In genomic region chr11:46222485-46223251, GRCh38 we compare ENCODE assay signal across 15 cellular contexts. TPM values are rescaled to one million over a fixed set of nuclear protein-coding genes. Genes with fewer than 3 reads are reported as not detected.
DNase-seq lines count a peak whose midpoint lies in the region; ATAC-seq and TF ChIP-seq lines count a peak whose summit lies in the region.
"Had no signal": no experiment of that assay in that cellular context is flagged by ENCODE, and none has a peak within 500 bp of the region (broad histone marks: within the 10 kb centered on the region; RNA-seq: fewer than 3 reads in every experiment).

No MANE protein-coding gene starts in this region.

- no peaks in the 10 kb centered on the region for H3K36me3 ChIP-seq in IMR-90 (ENCODE audit: control insufficient read depth, insufficient read depth, low read length)
- H3K36me3 ChIP-seq: right lobe of liver had no signal

- TF ChIP-seq RAD21 in IMR-90 (IDR thresholded peaks at IDR 0.05; ENCODE audit: low read length) = no peak

- POLR2A ChIA-PET in IMR-90 (lab: Charles Lee; ENCODE audit: unreplicated experiment) = no interaction called here

- no peak for TF ChIP-seq POLR2A in IMR-90 (IDR thresholded peaks at IDR 0.05; ENCODE audit: low read depth, low read length)

- H3K9me3 Mint-ChIP-seq in CD14-positive monocyte = no peaks in the 10 kb centered on the region
- H3K9me3 Mint-ChIP-seq: activated naive CD8-positive, alpha-beta T cell treated with anti-CD3 and anti-CD28 coated beads for 36 hours; nephron; stimulated activated memory B cell treated with anti-CD40 and anti-IgM and Interleukin-4, amounts not matched to agents 10 μg/mL and 1 μg/mL and 100 μg/mL, for 72 hours had no signal

- H3K27me3 Mint-ChIP-seq in CD14-positive monocyte (ENCODE audit: low read depth in 3 of 3) = peaks cover 0 to 9% (median 5%) of the 10 kb centered on the region in 3 donors

- BruUV-seq in IMR-90 (replicated peaks; lab: Mats Ljungman, UMichigan) = no TSS peak

- H4K91ac ChIP-seq in IMR-90 (ENCODE audit: insufficient read depth, low read depth, low read length) = no peak overlapping the region

- peak overlapping the region; percentile 52 for H2AFZ ChIP-seq in IMR-90 (replicated peaks; ENCODE audit: low read length, poor library complexity)

- dilution Hi-C loops in IMR-90 (cut with HindIII; ENCODE audit: low sequenced_read_pairs, unreplicated experiment) = no loop called here

- H3K4me3 ChIP-seq in IMR-90 (ENCODE audit: insufficient read depth, low read depth, low read length) (no peak overlapping the region), astrocyte of the cerebellum (ENCODE audit: low read depth, low read length) (no peak overlapping the region)
- H3K4me3 ChIP-seq: right lobe of liver had no signal

- H3K27ac Mint-ChIP-seq in CD14-positive monocyte = peak overlapping the region in 5 of 7 donors; percentile 19 to 76 (median 55)
- H3K27ac Mint-ChIP-seq: activated naive CD8-positive, alpha-beta T cell treated with anti-CD3 and anti-CD28 coated beads for 36 hours; nephron; stimulated activated memory B cell treated with anti-CD40 and anti-IgM and Interleukin-4, amounts not matched to agents 10 μg/mL and 1 μg/mL and 100 μg/mL, for 72 hours had no signal

- DNase-seq in CD14-positive monocyte (ENCODE audit: low spot score) = no peak
- DNase-seq in IMR-90 = peak; percentile 7
- no peak for DNase-seq in astrocyte of the cerebellum (ENCODE audit: low read depth)
- DNase-seq in medulla oblongata (ENCODE audit: extremely low spot score) = peak; percentile 55
- no peak for DNase-seq in mesenteric fat pad (ENCODE audit: low spot score)
- DNase-seq in stimulated activated CD4-positive, alpha-beta T cell treated with anti-CD3 and anti-CD28 coated beads, Interleukin-15, amount 100 ng/mL, for 24 hours = no peak
- no peak for DNase-seq in activated CD8-positive, alpha-beta memory T cell treated with anti-CD3 and anti-CD28 coated beads, Interleukin-2, amount 50 U/mL, for 4 hours
- DNase-seq: activated naive CD8-positive, alpha-beta T cell treated with anti-CD3 and anti-CD28 coated beads for 36 hours; GDM1; right lobe of liver had no signal

- H4K8ac ChIP-seq in IMR-90 (ENCODE audit: low read depth in 2 of 2, low read length in 2 of 2) = peak overlapping the region in 1 of 2 experiments; percentile 38; a peak in 1 of 4 replicates

- no peaks in the 10 kb centered on the region for H3K4me1 ChIP-seq in IMR-90 (ENCODE audit: control insufficient read depth, insufficient read depth, low read length)
- H3K4me1 ChIP-seq: right lobe of liver had no signal

- H2BK5ac ChIP-seq in IMR-90 (ENCODE audit: low read depth, low read length, poor library complexity, severe bottlenecking) = no peak overlapping the region

- ATAC-seq in IMR-90 (ENCODE audit: low read depth) = peak; percentile 73
- no peak for ATAC-seq in HG03469 (IDR thresholded peaks at IDR 0.05; ENCODE audit: unreplicated experiment)
- ATAC-seq: left lobe of liver; stimulated activated memory B cell treated with anti-CD40 and anti-IgM and Interleukin-4, amounts not matched to agents 10 μg/mL and 1 μg/mL and 100 μg/mL, for 72 hours had no signal

- H3K14ac ChIP-seq in IMR-90 (replicated peaks; ENCODE audit: low read depth, low read length) = no peak overlapping the region

- peaks cover 3% of the 10 kb centered on the region; the same call in 1 of the 2 replicates for H3K9me1 ChIP-seq in IMR-90 (ENCODE audit: insufficient read depth, low read length)

- TF ChIP-seq CTCF in CD14-positive monocyte (IDR thresholded peaks at IDR 0.05) = no peak
- no peak for TF ChIP-seq CTCF in IMR-90 (conservative IDR thresholded peaks at IDR 0.05; ENCODE audit: low read depth, low read length)
- peak; percentile 26 for TF ChIP-seq CTCF in astrocyte of the cerebellum (IDR thresholded peaks at IDR 0.05; ENCODE audit: low read depth, low read length, missing control alignments)

- 0 out of 2 replicates have a peak, but pooled peaks cover 1% of the 10 kb centered on the region for H3K27me3 ChIP-seq in IMR-90 (ENCODE audit: control insufficient read depth, insufficient read depth, low read length)
- H3K27me3 ChIP-seq: right lobe of liver had no signal

- H3K27ac ChIP-seq in IMR-90 (ENCODE audit: insufficient read depth, low read length) = no peak overlapping the region
- H3K27ac ChIP-seq: C4-2B, right lobe of liver had no signal

- no peak overlapping the region for H3K4ac ChIP-seq in IMR-90 (ENCODE audit: low read depth, low read length)

- no peak overlapping the region for H3K4me2 ChIP-seq in IMR-90 (ENCODE audit: low read depth, low read length)

- no peak overlapping the region for H3K4me3 Mint-ChIP-seq in CD14-positive monocyte
- H3K4me3 Mint-ChIP-seq: activated naive CD8-positive, alpha-beta T cell treated with anti-CD3 and anti-CD28 coated beads for 36 hours; nephron; stimulated activated memory B cell treated with anti-CD40 and anti-IgM and Interleukin-4, amounts not matched to agents 10 μg/mL and 1 μg/mL and 100 μg/mL, for 72 hours had no signal

- no peak overlapping the region for H2BK15ac ChIP-seq in IMR-90 (ENCODE audit: low read depth, low read length)

- H2BK20ac ChIP-seq in IMR-90 (ENCODE audit: low read depth, low read length) = no peak overlapping the region

- no peak overlapping the region for H2AK5ac ChIP-seq in IMR-90 (ENCODE audit: low read depth, low read length)

- H2BK120ac ChIP-seq in IMR-90 (ENCODE audit: low read depth, low read length) = no peak overlapping the region

- no peak overlapping the region for H3K9ac ChIP-seq in IMR-90 (ENCODE audit: low read depth, low read length)

- peaks cover 7% of the 10 kb centered on the region for H3K4me1 Mint-ChIP-seq in CD14-positive monocyte
- H3K4me1 Mint-ChIP-seq: activated naive CD8-positive, alpha-beta T cell treated with anti-CD3 and anti-CD28 coated beads for 36 hours; nephron; stimulated activated memory B cell treated with anti-CD40 and anti-IgM and Interleukin-4, amounts not matched to agents 10 μg/mL and 1 μg/mL and 100 μg/mL, for 72 hours had no signal

- no peak overlapping the region for H4K5ac ChIP-seq in IMR-90 (ENCODE audit: low read depth, low read length)

- H3K18ac ChIP-seq in IMR-90 (ENCODE audit: low read depth, low read length) = no peak overlapping the region

- intact Hi-C loops in CD14-positive monocyte (cut with micrococcal nuclease) (no loop called here), IMR-90 (cut with micrococcal nuclease) (no loop called here)

- H4K20me1 ChIP-seq in IMR-90 (ENCODE audit: insufficient read depth, low read length) = no peaks in the 10 kb centered on the region

- no CpG with 5 or more reads among the region's 5 CpGs for WGBS in IMR-90 (ENCODE audit: extremely low coverage in 2 of 2, insufficient read length in 1 of 2), 2 experiments

- in situ Hi-C loops in IMR-90 (cut with MboI; ENCODE audit: low sequenced_read_pairs) (no loop called here), astrocyte of the cerebellum (cut with HindIII; ENCODE audit: low sequenced_read_pairs) (no loop called here)

- no peaks in the 10 kb centered on the region for H3K9me3 ChIP-seq in IMR-90 (ENCODE audit: control insufficient read depth, insufficient read depth, low read length)
- H3K9me3 ChIP-seq: right lobe of liver had no signal

- no peaks in the 10 kb centered on the region for H3K36me3 Mint-ChIP-seq in CD14-positive monocyte
- H3K36me3 Mint-ChIP-seq: activated naive CD8-positive, alpha-beta T cell treated with anti-CD3 and anti-CD28 coated beads for 36 hours; stimulated activated memory B cell treated with anti-CD40 and anti-IgM and Interleukin-4, amounts not matched to agents 10 μg/mL and 1 μg/mL and 100 μg/mL, for 72 hours had no signal

- H3K23ac ChIP-seq in IMR-90 (ENCODE audit: low read depth, low read length) = no peak overlapping the region

- no peaks in the 10 kb centered on the region for H3K79me1 ChIP-seq in IMR-90 (ENCODE audit: low read depth in 1 of 2, low read length in 2 of 2)

- H2AK9ac ChIP-seq in IMR-90 (replicated peaks; ENCODE audit: low read depth, low read length, poor library complexity) = no peak overlapping the region

- H3K56ac ChIP-seq in IMR-90 (ENCODE audit: extremely low read depth, insufficient read depth, low read length) = no peak overlapping the region

- CTCF ChIA-PET in IMR-90 (lab: Yijun Ruan, JAX) = no interaction called here

TF ChIP-seq in IMR-90, 13 proteins besides CTCF, POLR2A, EP300 and RAD21 (continues in another document):
- TF ChIP-seq RFX5 (IDR thresholded peaks at IDR 0.05; ENCODE audit: low read depth, low read length) (no peak), FOS (IDR thresholded peaks at IDR 0.05; ENCODE audit: low read depth, low read length) (no peak), MAFK (IDR thresholded peaks at IDR 0.05; ENCODE audit: low read depth, low read length) (no peak), BHLHE40 (IDR thresholded peaks at IDR 0.05; ENCODE audit: low read depth, low read length) (no peak), USF2 (IDR thresholded peaks at IDR 0.05; ENCODE audit: low read depth, low read length) (no peak), MXI1 (IDR thresholded peaks at IDR 0.05; ENCODE audit: borderline replicate concordance, low read depth, low read length) (no peak), MAZ (IDR thresholded peaks at IDR 0.05; ENCODE audit: borderline replicate concordance, low read depth, low read length) (no peak), SMC3 (IDR thresholded peaks at IDR 0.05; ENCODE audit: low read depth, low read length) (no peak), ELK1 (IDR thresholded peaks at IDR 0.05; ENCODE audit: borderline replicate concordance, low read depth, low read length) (no peak), RCOR1 (IDR thresholded peaks at IDR 0.05; ENCODE audit: insufficient replicate concordance, low read length) (no peak)

RNA-seq across cellular contexts. Expression of gene CREB3L1, which starts 54.8 kb away (rescaled TPM):
- not detected for polyA plus RNA-seq in CD14-positive monocyte
- 8.1 and 10.0 TPM in 2 replicates for total RNA-seq in IMR-90 (2012; rRNA removed)
- 76.9 and 82.3 TPM in 2 replicates for polyA plus RNA-seq in IMR-90 (2012; rRNA removed)
- polyA plus RNA-seq in IMR-90 (2012; cell fraction: cytosol; rRNA removed) = 85.0 and 112 TPM in 2 replicates
- 50.1 and 52.2 TPM in 2 replicates for polyA plus RNA-seq in IMR-90 (2012; cell fraction: nucleus; rRNA removed; ENCODE audit: low replicate concordance)
- total RNA-seq in mesenteric fat pad = 8.4 TPM

Comparison
In these comparisons a context has a peak if more than half of its experiments do, and no peak if none do; other contexts are left out.
1. DNase-seq: peak in IMR-90 (single experiment) and medulla oblongata (single experiment); none in CD14-positive monocyte (single experiment), astrocyte of the cerebellum (single experiment), mesenteric fat pad (single experiment), stimulated activated CD4-positive, alpha-beta T cell treated with anti-CD3 and anti-CD28 coated beads, Interleukin-15, amount 100 ng/mL, for 24 hours (single experiment) and activated CD8-positive, alpha-beta memory T cell treated with anti-CD3 and anti-CD28 coated beads, Interleukin-2, amount 50 U/mL, for 4 hours (single experiment).